22 cellular contexts compared by ENCODE assay signal in the genomic region with DNA sequence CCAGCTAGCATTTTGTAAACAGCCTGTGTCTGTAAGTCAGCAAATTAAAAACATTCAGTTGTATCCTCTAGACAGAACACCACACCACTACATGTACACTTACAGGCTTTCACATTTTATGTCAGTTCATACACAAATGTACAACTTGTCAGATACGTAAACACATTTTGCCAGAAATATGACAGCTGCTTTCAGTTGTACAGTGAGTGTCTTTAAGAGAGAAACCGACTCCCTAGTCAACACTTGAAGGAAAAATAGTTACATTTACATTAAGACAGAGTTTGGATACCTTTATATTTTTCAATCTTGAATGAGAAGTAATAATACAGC.
"Had no signal": no experiment of that assay in that cellular context is flagged by ENCODE, and none has a peak within 500 bp of the region (broad histone marks: within the 10 kb centered on the region; RNA-seq: fewer than 3 reads in every experiment).

No MANE protein-coding gene starts in this region.

- ATAC-seq: activated CD4-positive, alpha-beta T cell treated with anti-CD3 and anti-CD28 coated beads for 36 hours; activated naive CD4-positive, alpha-beta T cell treated with anti-CD3 and anti-CD28 coated beads, Interleukin-2, amount 50 U/mL, for 72 hours; foreskin keratinocyte; natural killer cell treated with Interleukin-12 subunit alpha and Interleukin-12 subunit beta and Interleukin-15 and Interleukin-18, amount 100 ng/mL, for 72 hours; stimulated activated naive CD8-positive, alpha-beta T cell treated with anti-CD3 and anti-CD28 coated beads, Interleukin-15, amount 100 ng/mL, for 72 hours had no signal

- H3K36me3 ChIP-seq: prostate gland had no signal

- H3K27ac Mint-ChIP-seq: activated B cell treated with CpG ODN at 0.5 μM for 24 hours; natural killer cell treated with Interleukin-12 subunit alpha and Interleukin-12 subunit beta and Interleukin-15 and Interleukin-18, amount 100 ng/mL, for 72 hours; stimulated activated naive CD8-positive, alpha-beta T cell treated with anti-CD3 and anti-CD28 coated beads, Interleukin-15, amount 100 ng/mL, for 72 hours; type B pancreatic cell had no signal

- H3K27me3 ChIP-seq: foreskin keratinocyte, right atrium auricular region, suprapubic skin, vagina had no signal

- H3K4me3 Mint-ChIP-seq: activated B cell treated with CpG ODN at 0.5 μM for 24 hours; activated CD4-positive, alpha-beta T cell treated with anti-CD3 and anti-CD28 coated beads for 36 hours; immature natural killer cell; natural killer cell treated with Interleukin-12 subunit alpha and Interleukin-12 subunit beta and Interleukin-15 and Interleukin-18, amount 100 ng/mL, for 72 hours; stimulated activated naive CD8-positive, alpha-beta T cell treated with anti-CD3 and anti-CD28 coated beads, Interleukin-15, amount 100 ng/mL, for 72 hours; type B pancreatic cell had no signal

- H3K4me3 ChIP-seq: prostate gland, right atrium auricular region, suprapubic skin, vagina had no signal

- H3K9me3 ChIP-seq: prostate gland, right atrium auricular region, suprapubic skin, vagina had no signal

- H3K4me1 ChIP-seq: foreskin keratinocyte, vagina had no signal

- H3K9me3 Mint-ChIP-seq: activated B cell treated with CpG ODN at 0.5 μM for 24 hours; immature natural killer cell; natural killer cell treated with Interleukin-12 subunit alpha and Interleukin-12 subunit beta and Interleukin-15 and Interleukin-18, amount 100 ng/mL, for 72 hours; type B pancreatic cell had no signal

- H3K27ac ChIP-seq: foreskin keratinocyte, prostate gland, right atrium auricular region, suprapubic skin, vagina had no signal

- H3K27me3 Mint-ChIP-seq: activated B cell treated with CpG ODN at 0.5 μM for 24 hours; activated CD4-positive, alpha-beta T cell treated with anti-CD3 and anti-CD28 coated beads for 36 hours; natural killer cell treated with Interleukin-12 subunit alpha and Interleukin-12 subunit beta and Interleukin-15 and Interleukin-18, amount 100 ng/mL, for 72 hours; stimulated activated naive CD8-positive, alpha-beta T cell treated with anti-CD3 and anti-CD28 coated beads, Interleukin-15, amount 100 ng/mL, for 72 hours; type B pancreatic cell had no signal

- DNase-seq: activated B cell treated with CpG ODN at 0.5 μM for 24 hours; activated CD4-positive, alpha-beta T cell treated with anti-CD3 and anti-CD28 coated beads for 36 hours; activated CD4-positive, alpha-beta T cell treated with anti-CD3 and anti-CD28 coated beads, Interleukin-2, amount 50 U/mL, for 4 hours; activated CD8-positive, alpha-beta memory T cell treated with anti-CD3 and anti-CD28 coated beads, Interleukin-2, amount 50 U/mL, for 48 hours; activated gamma-delta T cell; activated T-cell treated with anti-CD3 and anti-CD28 coated beads, Interleukin-2, amount 50 U/mL, for 48 hours; amniotic stem cell; effector CD4-positive, alpha-beta T cell; foreskin keratinocyte; immature natural killer cell; midbrain; stimulated activated CD4-positive, alpha-beta T cell treated with anti-CD3 and anti-CD28 coated beads, Interleukin-4, amount 100 ng/mL, for 4 hours; stimulated activated naive CD8-positive, alpha-beta T cell treated with anti-CD3 and anti-CD28 coated beads, Interleukin-15, amount 100 ng/mL, for 72 hours; T-helper 1 cell; T-helper 9 cell had no signal
